ENCODE assay signal across 9 cellular contexts in genomic region chr1:26537951-26538352, GRCh38. TPM values are rescaled to one million over a fixed set of nuclear protein-coding genes. Genes with fewer than 3 reads are reported as not detected.
DNase-seq lines count a peak whose midpoint lies in the region; TF ChIP-seq lines count a peak whose summit lies in the region.
"Had no signal": no experiment of that assay in that cellular context is flagged by ENCODE, and none has a peak within 500 bp of the region (broad histone marks: within the 10 kb centered on the region; RNA-seq: fewer than 3 reads in every experiment).

No MANE protein-coding gene starts in this region.

- no peaks in the 10 kb centered on the region for H3K9me3 ChIP-seq in esophagus squamous epithelium
- H3K9me3 ChIP-seq in tibial artery, result no peaks in the 10 kb centered on the region

- H3K27ac ChIP-seq in esophagus squamous epithelium (no peak overlapping the region), tibial artery (no peak overlapping the region)
- H3K27ac ChIP-seq: C4-2B had no signal

- H3K27me3 ChIP-seq in esophagus squamous epithelium, result no peaks in the 10 kb centered on the region
- no peaks in the 10 kb centered on the region for H3K27me3 ChIP-seq in tibial artery

- H3K9me3 Mint-ChIP-seq in nephron progenitor cell, result no peaks in the 10 kb centered on the region

- H3K4me1 Mint-ChIP-seq in nephron progenitor cell, result peaks cover 46% of the 10 kb centered on the region

- peak; percentile 37 for DNase-seq in NCI-H2227 (lab: John Stamatoyannopoulos, UW; ENCODE audit: unreplicated experiment)
- no peak for DNase-seq in NCI-H2227 treated with DMSO at 0.1 percent for 48 hours (lab: John Stamatoyannopoulos, UW)
- peak; percentile 82 for DNase-seq in NCI-H2196 treated with DMSO at 0.1 percent for 48 hours (lab: John Stamatoyannopoulos, UW; ENCODE audit: unreplicated experiment)
- DNase-seq in choroid plexus epithelial cell (ENCODE audit: low read depth), result peak; percentile 77
- DNase-seq in nephron progenitor cell, result no peak
- no peak for DNase-seq in NCI-H187 (lab: John Stamatoyannopoulos, UW)
- no peak for DNase-seq in esophagus squamous epithelium (lab: John Stamatoyannopoulos, UW)
- DNase-seq in tibial artery, result no peak

- H3K4me3 ChIP-seq in choroid plexus epithelial cell (ENCODE audit: low read depth, low read length) (no peak overlapping the region), esophagus squamous epithelium (no peak overlapping the region), tibial artery (no peak overlapping the region)

- no peaks in the 10 kb centered on the region for H3K36me3 Mint-ChIP-seq in nephron progenitor cell (ENCODE audit: low read depth)

- no peak for TF ChIP-seq POLR2A in esophagus squamous epithelium (IDR thresholded peaks at IDR 0.05)

- H3K4me1 ChIP-seq in esophagus squamous epithelium (peaks cover 8 to 52% (median 19%) of the 10 kb centered on the region in 3 donors), tibial artery (peaks cover 0 to 16% (median 0%) of the 10 kb centered on the region in 4 donors)

- H3K36me3 ChIP-seq in esophagus squamous epithelium, result peaks cover 0 to 14% (median 0%) of the 10 kb centered on the region in 3 donors
- no peaks in the 10 kb centered on the region for H3K36me3 ChIP-seq in tibial artery

- TF ChIP-seq CTCF in choroid plexus epithelial cell (conservative IDR thresholded peaks at IDR 0.05; ENCODE audit: low read depth, low read length) (peak; percentile 54), nephron progenitor cell (IDR thresholded peaks at IDR 0.05) (peak; percentile 12), esophagus squamous epithelium (IDR thresholded peaks at IDR 0.05) (no peak), tibial artery (IDR thresholded peaks at IDR 0.05) (no peak)

- WGBS in esophagus squamous epithelium, 2 donors, result 20% methylated on average over 1 of the region's 2 CpGs; no CpG with 5 or more reads in 1 of the 2 donors

- intact Hi-C loops in esophagus squamous epithelium (cut with DNase I), result no loop called here
- intact Hi-C loops in tibial artery (cut with DNase I; ENCODE audit: low total_unique reads), result no loop called here

- H3K4me3 Mint-ChIP-seq in nephron progenitor cell, result no peak overlapping the region

- peaks cover 2% of the 10 kb centered on the region for H3K27me3 Mint-ChIP-seq in nephron progenitor cell (ENCODE audit: low read depth, poor library complexity)

- no peak overlapping the region for H3K27ac Mint-ChIP-seq in nephron progenitor cell

RNA-seq across cellular contexts. Expression of gene RPS6KA1, which starts 8.4 kb away (rescaled TPM):
- 10 to 100 TPM; 24.0 to 49.7 (median 37.7) TPM for total RNA-seq in esophagus squamous epithelium

Comparison
In these comparisons a context has a peak if more than half of its experiments do, and no peak if none do; other contexts are left out.
1. DNase-seq: peak in NCI-H2227 (single experiment), NCI-H2196 treated with DMSO at 0.1 percent for 48 hours (single experiment) and choroid plexus epithelial cell (single experiment); none in NCI-H2227 treated with DMSO at 0.1 percent for 48 hours (single experiment), nephron progenitor cell (single experiment), NCI-H187 (0 of 2), esophagus squamous epithelium (single experiment) and tibial artery (0 of 2).
2. CTCF ChIP-seq: peak in choroid plexus epithelial cell (single experiment) and nephron progenitor cell (single experiment); none in esophagus squamous epithelium (0 of 6) and tibial artery (0 of 2).